8 cellular contexts compared by ENCODE assay signal in genomic region chr4:185343726-185344581, GRCh38. TPM values are rescaled to one million over a fixed set of nuclear protein-coding genes. Genes with fewer than 3 reads are reported as not detected.
DNase-seq lines count a peak whose midpoint lies in the region; ATAC-seq lines count a peak whose summit lies in the region.

No MANE protein-coding gene starts in this region.

- no peak overlapping the region for H3K27ac ChIP-seq in CD4-positive, alpha-beta memory T cell (ENCODE audit: low read depth, low read length)
- no peak overlapping the region for H3K27ac ChIP-seq in mesenchymal stem cell (ENCODE audit: low read length, poor library complexity, severe bottlenecking)
- H3K27ac ChIP-seq in effector memory CD4-positive, alpha-beta T cell (ENCODE audit: insufficient read depth, low read length, poor library complexity, severe bottlenecking): no peak overlapping the region

- CTCF ChIA-PET in CD4-positive, alpha-beta memory T cell (lab: Charles Lee; ENCODE audit: partially characterized antibody): no interaction called here

- no peaks in the 10 kb centered on the region for H3K36me3 ChIP-seq in CD4-positive, alpha-beta memory T cell (ENCODE audit: insufficient read depth, low read length)
- peaks cover 9 to 30% of the 10 kb centered on the region in 2 experiments for H3K36me3 ChIP-seq in mesenchymal stem cell (ENCODE audit: control insufficient read depth in 1 of 2, insufficient read depth in 2 of 2, low read depth in 1 of 2, low read length in 2 of 2)
- H3K36me3 ChIP-seq in effector memory CD4-positive, alpha-beta T cell (ENCODE audit: control insufficient read depth, insufficient read depth, low read length): peaks cover 4% of the 10 kb centered on the region

- WGBS in mesenchymal stem cell: 29% methylated on average over 10 of the region's 15 CpGs

- H4K91ac ChIP-seq in mesenchymal stem cell (ENCODE audit: low read length): no peak overlapping the region

- H3K4ac ChIP-seq in mesenchymal stem cell (ENCODE audit: low read depth in 1 of 2, low read length in 2 of 2): no peak overlapping the region

- H3K14ac ChIP-seq in mesenchymal stem cell (ENCODE audit: low read length in 2 of 2): peak overlapping the region in 1 of 2 experiments; percentile 20

- peaks cover 22 to 45% of the 10 kb centered on the region in 2 donors for H3K36me3 Mint-ChIP-seq in CD4-positive, alpha-beta memory T cell
- peaks cover 67% of the 10 kb centered on the region for H3K36me3 Mint-ChIP-seq in activated T-helper 17 cell treated with anti-CD3 and anti-CD28 coated beads, Interleukin-2, amount 50 U/mL, for 72 hours (ENCODE audit: low read depth)

- no peaks in the 10 kb centered on the region for H3K9me3 ChIP-seq in CD4-positive, alpha-beta memory T cell (ENCODE audit: control insufficient read depth in 1 of 2, low read length in 2 of 2)
- no peaks in the 10 kb centered on the region for H3K9me3 ChIP-seq in mesenchymal stem cell (ENCODE audit: control insufficient read depth, low read length)
- no peaks in the 10 kb centered on the region for H3K9me3 ChIP-seq in effector memory CD4-positive, alpha-beta T cell (ENCODE audit: control insufficient read depth, low read length)

- no peak overlapping the region for H3K4me2 ChIP-seq in mesenchymal stem cell (ENCODE audit: low read length, poor library complexity, severe bottlenecking)

- no peak overlapping the region for H2BK15ac ChIP-seq in mesenchymal stem cell (ENCODE audit: low read depth, poor library complexity, severe bottlenecking)

- peak overlapping the region in 5 of 7 donors; percentile 43 to 85 (median 74) for H3K27ac Mint-ChIP-seq in CD4-positive, alpha-beta memory T cell
- H3K27ac Mint-ChIP-seq in activated T-helper 17 cell treated with anti-CD3 and anti-CD28 coated beads, Interleukin-2, amount 50 U/mL, for 72 hours: peak overlapping the region; percentile 35

- no peaks in the 10 kb centered on the region for H3K27me3 Mint-ChIP-seq in CD4-positive, alpha-beta memory T cell
- H3K27me3 Mint-ChIP-seq in activated T-helper 17 cell treated with anti-CD3 and anti-CD28 coated beads, Interleukin-2, amount 50 U/mL, for 72 hours: no peaks in the 10 kb centered on the region

- ATAC-seq in GM21360 (IDR thresholded peaks at IDR 0.05; ENCODE audit: unreplicated experiment): peak; percentile 37
- peak; percentile 17 for ATAC-seq in activated T-helper 17 cell treated with anti-CD3 and anti-CD28 coated beads, Interleukin-2, amount 50 U/mL, for 72 hours (replicated peaks)
- ATAC-seq in GM19328 (IDR thresholded peaks at IDR 0.05; ENCODE audit: unreplicated experiment): no peak

- DNase-seq in CD4-positive, alpha-beta memory T cell: no peak
- peak; percentile 81 for DNase-seq in mesenchymal stem cell
- no peak for DNase-seq in NAMALWA (ENCODE audit: low spot score)
- DNase-seq in OCI-M1 (lab: John Stamatoyannopoulos, UW): no peak
- no peak for DNase-seq in effector memory CD4-positive, alpha-beta T cell

- no peak overlapping the region for H2AFZ ChIP-seq in mesenchymal stem cell (ENCODE audit: low read depth, low read length)

- peak overlapping the region; percentile 80 for H3K9ac ChIP-seq in mesenchymal stem cell (ENCODE audit: low read length)

- H3K79me1 ChIP-seq in mesenchymal stem cell (replicated peaks; ENCODE audit: low read length, poor library complexity, severe bottlenecking): peaks cover 2% of the 10 kb centered on the region

- no peak overlapping the region for H3K23ac ChIP-seq in mesenchymal stem cell (ENCODE audit: low read length in 2 of 2)

- H3K9me3 Mint-ChIP-seq in CD4-positive, alpha-beta memory T cell: peaks cover 0 to 3% (median 0%) of the 10 kb centered on the region in 8 donors
- no peaks in the 10 kb centered on the region for H3K9me3 Mint-ChIP-seq in activated T-helper 17 cell treated with anti-CD3 and anti-CD28 coated beads, Interleukin-2, amount 50 U/mL, for 72 hours

- H3K4me3 Mint-ChIP-seq in CD4-positive, alpha-beta memory T cell: peak overlapping the region in 2 of 8 donors; percentile 44 to 61
- H3K4me3 Mint-ChIP-seq in activated T-helper 17 cell treated with anti-CD3 and anti-CD28 coated beads, Interleukin-2, amount 50 U/mL, for 72 hours: peak overlapping the region; percentile 33

- peak overlapping the region; percentile 31 for H2AK5ac ChIP-seq in mesenchymal stem cell (ENCODE audit: low read length, severe bottlenecking)

- no peak overlapping the region for H2BK5ac ChIP-seq in mesenchymal stem cell (ENCODE audit: low read depth, low read length, poor library complexity, severe bottlenecking)

- H2BK120ac ChIP-seq in mesenchymal stem cell (ENCODE audit: low read depth, low read length): no peak overlapping the region

- peak overlapping the region in 1 of 2 experiments; percentile 30 for H2BK12ac ChIP-seq in mesenchymal stem cell (ENCODE audit: low read length in 2 of 2)

- intact Hi-C loops in CD4-positive, alpha-beta memory T cell (cut with micrococcal nuclease): no loop called here

- H3K27me3 ChIP-seq in CD4-positive, alpha-beta memory T cell (ENCODE audit: insufficient read depth, low read length): no peaks in the 10 kb centered on the region
- no peaks in the 10 kb centered on the region for H3K27me3 ChIP-seq in mesenchymal stem cell (ENCODE audit: control insufficient read depth in 1 of 2, insufficient read depth in 1 of 2, low read length in 2 of 2)
- no peaks in the 10 kb centered on the region for H3K27me3 ChIP-seq in effector memory CD4-positive, alpha-beta T cell (replicated peaks; ENCODE audit: control insufficient read depth, insufficient read depth, low read length, poor library complexity, severe bottlenecking)

- H3K4me1 ChIP-seq in CD4-positive, alpha-beta memory T cell (ENCODE audit: insufficient read depth, low read length): peaks cover 38% of the 10 kb centered on the region
- H3K4me1 ChIP-seq in mesenchymal stem cell (ENCODE audit: control insufficient read depth, insufficient read depth, low read depth, low read length): peaks cover 5% of the 10 kb centered on the region
- peaks cover 4% of the 10 kb centered on the region for H3K4me1 ChIP-seq in effector memory CD4-positive, alpha-beta T cell (ENCODE audit: control insufficient read depth, insufficient read depth, low read length, poor library complexity, severe bottlenecking)

- H3K18ac ChIP-seq in mesenchymal stem cell (ENCODE audit: low read depth in 1 of 2, low read length in 2 of 2): peak overlapping the region; percentile 14 to 30

- H3K4me1 Mint-ChIP-seq in CD4-positive, alpha-beta memory T cell: peaks cover 39 to 56% (median 45%) of the 10 kb centered on the region in 4 donors
- peaks cover 44% of the 10 kb centered on the region for H3K4me1 Mint-ChIP-seq in activated T-helper 17 cell treated with anti-CD3 and anti-CD28 coated beads, Interleukin-2, amount 50 U/mL, for 72 hours

- H4K8ac ChIP-seq in mesenchymal stem cell (ENCODE audit: low read length): no peak overlapping the region

- no peak overlapping the region for H3K4me3 ChIP-seq in CD4-positive, alpha-beta memory T cell (ENCODE audit: low read length in 2 of 2)
- H3K4me3 ChIP-seq in mesenchymal stem cell (ENCODE audit: insufficient read depth in 1 of 2, low read depth in 1 of 2, low read length in 2 of 2): peak overlapping the region in 1 of 2 experiments; percentile 60
- no peak overlapping the region for H3K4me3 ChIP-seq in effector memory CD4-positive, alpha-beta T cell (ENCODE audit: insufficient read depth, low read depth, low read length, poor library complexity, severe bottlenecking)

- POLR2A ChIA-PET in CD4-positive, alpha-beta memory T cell (lab: Charles Lee; ENCODE audit: partially characterized antibody): no interaction called here

RNA-seq across cellular contexts. Expression of gene LRP2BP, which starts 51.8 kb away (rescaled TPM):
- 1 to 10 TPM; 1.9 TPM for total RNA-seq in CD4-positive, alpha-beta memory T cell
- under 1 TPM in 1 of 2 donors, not detected in 1; 0.20 TPM for polyA plus RNA-seq in CD4-positive, alpha-beta memory T cell
- 1 to 10 TPM; 1.2 to 5.7 TPM for total RNA-seq in activated T-helper 17 cell treated with anti-CD3 and anti-CD28 coated beads, Interleukin-2, amount 50 U/mL, for 72 hours
- polyA plus RNA-seq in mesenchymal stem cell (2013, experiment 1 of 2): 0.07 TPM
- 0.03 TPM for polyA plus RNA-seq in mesenchymal stem cell (2013, experiment 2 of 2)

RNA-seq across cellular contexts. Expression of gene ANKRD37, which starts 52.7 kb away (rescaled TPM):
- 1 to 10 TPM; 5.9 to 6.6 TPM for total RNA-seq in CD4-positive, alpha-beta memory T cell
- polyA plus RNA-seq in CD4-positive, alpha-beta memory T cell: 10 to 100 TPM in 1 of 2 donors, 1 to 10 TPM in 1; 9.5 to 10.2 TPM
- total RNA-seq in activated T-helper 17 cell treated with anti-CD3 and anti-CD28 coated beads, Interleukin-2, amount 50 U/mL, for 72 hours: 100 to 1,000 TPM in 1 of 2 donors, 10 to 100 TPM in 1; 51.5 to 171 TPM
- polyA plus RNA-seq in mesenchymal stem cell (2013, experiment 1 of 2): 0.97 TPM
- 0.96 TPM for polyA plus RNA-seq in mesenchymal stem cell (2013, experiment 2 of 2)

Comparison
In these comparisons a context has a peak if more than half of its experiments do, and no peak if none do; other contexts are left out.
1. RNA of gene ANKRD37, which starts 52.7 kb away (total RNA-seq): 51.5 to 171 TPM in activated T-helper 17 cell treated with anti-CD3 and anti-CD28 coated beads, Interleukin-2, amount 50 U/mL, for 72 hours; 5.9 to 6.6 TPM in CD4-positive, alpha-beta memory T cell; every median in the first group is over 4 times any median in the second.